In the genomic region with DNA sequence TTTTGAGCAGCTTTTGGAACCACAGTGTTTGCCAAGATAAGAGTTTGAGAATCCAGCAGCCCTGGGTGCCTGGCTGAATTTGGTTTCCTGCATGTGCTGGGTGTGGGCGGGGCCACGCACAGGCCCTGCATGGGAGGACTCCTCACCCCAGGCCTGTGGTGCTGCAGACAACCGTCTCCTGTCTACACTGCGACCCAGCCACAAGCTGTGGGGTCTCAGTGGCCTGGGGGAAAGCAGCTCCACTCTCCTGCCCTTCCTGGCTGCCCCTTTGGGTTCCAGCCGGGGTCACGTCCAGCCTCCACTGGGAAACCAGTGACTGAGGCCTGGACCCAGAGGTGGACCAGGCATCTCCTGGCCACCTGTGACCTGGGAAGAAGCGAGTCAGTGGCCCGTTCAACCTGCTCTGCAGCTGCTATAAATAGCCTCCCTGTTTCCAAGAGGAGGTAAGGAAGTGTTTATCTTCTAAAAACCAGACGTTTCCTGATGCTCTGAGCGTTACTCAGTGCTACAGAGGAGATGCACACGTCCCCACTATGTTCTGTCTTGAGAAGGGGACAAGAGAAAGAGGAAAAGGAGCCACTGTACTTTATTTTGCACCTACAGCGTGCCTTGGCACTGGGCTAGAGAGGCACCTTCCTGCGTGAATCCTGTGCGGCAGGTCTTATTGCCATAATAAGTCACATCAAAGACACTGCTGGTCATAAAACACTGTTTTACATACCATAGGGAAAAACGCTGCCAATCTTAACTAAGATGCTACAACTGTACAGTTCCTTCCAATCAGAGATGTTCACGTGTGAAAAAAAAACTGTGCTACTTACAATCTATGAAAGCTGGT, we compare ENCODE assay signal across 9 cellular contexts. TPM values are rescaled to one million over a fixed set of nuclear protein-coding genes. Genes with fewer than 3 reads are reported as not detected.
DNase-seq lines count a peak whose midpoint lies in the region; ATAC-seq and TF ChIP-seq lines count a peak whose summit lies in the region.
"Had no signal": no experiment of that assay in that cellular context is flagged by ENCODE, and none has a peak within 500 bp of the region (broad histone marks: within the 10 kb centered on the region; RNA-seq: fewer than 3 reads in every experiment).

No MANE protein-coding gene starts in this region.

- no peak for TF ChIP-seq CTCF in C4-2B (conservative IDR thresholded peaks at IDR 0.05)

- H3K4me1 Mint-ChIP-seq in activated naive CD8-positive, alpha-beta T cell treated with anti-CD3 and anti-CD28 coated beads, Interleukin-2, amount 10 ng/mL, durations not matched to agents 7 days and 5 days, result peaks cover 16% of the 10 kb centered on the region

- peak overlapping the region; percentile 80 for H3K27ac Mint-ChIP-seq in activated naive CD8-positive, alpha-beta T cell treated with anti-CD3 and anti-CD28 coated beads, Interleukin-2, amount 10 ng/mL, durations not matched to agents 7 days and 5 days

- H3K36me3 Mint-ChIP-seq in activated naive CD8-positive, alpha-beta T cell treated with anti-CD3 and anti-CD28 coated beads, Interleukin-2, amount 10 ng/mL, durations not matched to agents 7 days and 5 days, result no peaks in the 10 kb centered on the region

- no peak overlapping the region for H3K4me3 Mint-ChIP-seq in activated naive CD8-positive, alpha-beta T cell treated with anti-CD3 and anti-CD28 coated beads, Interleukin-2, amount 10 ng/mL, durations not matched to agents 7 days and 5 days

- H3K9ac ChIP-seq in muscle layer of colon (ENCODE audit: low read length), result no peak overlapping the region

- H3K9me3 ChIP-seq in muscle layer of colon (ENCODE audit: low read length), result no peaks in the 10 kb centered on the region

- H3K4me1 ChIP-seq in muscle layer of colon (ENCODE audit: insufficient read depth, low read length), result peaks cover 46% of the 10 kb centered on the region

- H3K27me3 Mint-ChIP-seq in activated naive CD8-positive, alpha-beta T cell treated with anti-CD3 and anti-CD28 coated beads, Interleukin-2, amount 10 ng/mL, durations not matched to agents 7 days and 5 days, result peaks cover 12% of the 10 kb centered on the region

- peak overlapping the region; percentile 25 for H3K4me3 ChIP-seq in Jurkat, Clone E6-1 (ENCODE audit: low read length)
- H3K4me3 ChIP-seq in muscle layer of colon (ENCODE audit: low read depth in 1 of 2, low read length in 2 of 2), result no peak overlapping the region

- peak; percentile 90 for ATAC-seq in activated naive CD8-positive, alpha-beta T cell treated with anti-CD3 and anti-CD28 coated beads, Interleukin-2, amount 10 ng/mL, durations not matched to agents 7 days and 5 days (ENCODE audit: low read depth)
- ATAC-seq in HG02642 (IDR thresholded peaks at IDR 0.05; ENCODE audit: poor library complexity, unreplicated experiment) (no peak), GM19463 (IDR thresholded peaks at IDR 0.05; ENCODE audit: unreplicated experiment) (no peak)

- no peaks in the 10 kb centered on the region for H3K9me3 Mint-ChIP-seq in activated naive CD8-positive, alpha-beta T cell treated with anti-CD3 and anti-CD28 coated beads, Interleukin-2, amount 10 ng/mL, durations not matched to agents 7 days and 5 days

- H3K36me3 ChIP-seq in muscle layer of colon (ENCODE audit: insufficient read depth, low read length), result peaks cover 17% of the 10 kb centered on the region

- H3K27me3 ChIP-seq in muscle layer of colon (ENCODE audit: control insufficient read depth in 1 of 2, insufficient read depth in 2 of 2, low read length in 2 of 2), result no peaks in the 10 kb centered on the region

- peak; percentile 77 for DNase-seq in Jurkat, Clone E6-1 (ENCODE audit: low read depth, low spot score)
- DNase-seq in activated naive CD8-positive, alpha-beta T cell treated with anti-CD3 and anti-CD28 coated beads, Interleukin-2, amount 10 ng/mL, durations not matched to agents 7 days and 5 days, result peak; percentile 67
- DNase-seq in NCI-H748 (lab: John Stamatoyannopoulos, UW; ENCODE audit: unreplicated experiment), result no peak
- no peak for DNase-seq in cortex of kidney (lab: John Stamatoyannopoulos, UW)
- DNase-seq: NCI-H1930 had no signal

- peak overlapping the region; percentile 91 for H3K27ac ChIP-seq in C4-2B
- H3K27ac ChIP-seq in muscle layer of colon (ENCODE audit: low read depth, low read length), result peak overlapping the region; percentile 83

- POLR2A ChIA-PET in activated naive CD8-positive, alpha-beta T cell treated with anti-CD3 and anti-CD28 coated beads, Interleukin-2, amount 10 ng/mL, durations not matched to agents 7 days and 5 days (lab: Charles Lee), result interaction anchor here (0.6 to 1.0 kb wide), 2 partner anchors 47 to 406 kb away, joined by 3 read pairs; no protein-coding TSS in a partner anchor

RNA-seq across cellular contexts. Expression of a gene that starts 47.9 kb away (rescaled TPM):
- 16.0 TPM for polyA plus RNA-seq in Jurkat, Clone E6-1 (2012; ENCODE audit: insufficient read depth, insufficient read length)
- total RNA-seq in activated naive CD8-positive, alpha-beta T cell treated with anti-CD3 and anti-CD28 coated beads, Interleukin-2, amount 10 ng/mL, durations not matched to agents 7 days and 5 days, result 1 to 10 TPM; 3.0 to 3.1 TPM

Comparison
In these comparisons a context has a peak if more than half of its experiments do, and no peak if none do; other contexts are left out.
1. DNase-seq: peak in Jurkat, Clone E6-1 (single experiment) and activated naive CD8-positive, alpha-beta T cell treated with anti-CD3 and anti-CD28 coated beads, Interleukin-2, amount 10 ng/mL, durations not matched to agents 7 days and 5 days (single experiment); none in NCI-H748 (single experiment) and cortex of kidney (single experiment).